In genomic region chr2:169933124-169933711, GRCh38 we compare ENCODE assay signal across 8 cellular contexts.
DNase-seq lines count a peak whose midpoint lies in the region; ATAC-seq and FAIRE-seq lines count a peak whose summit lies in the region.

No MANE protein-coding gene starts in this region.

- peak overlapping the region in 1 of 2 experiments; percentile 49 for H3K4me3 ChIP-seq in mesenchymal stem cell (ENCODE audit: insufficient read depth in 1 of 2, low read depth in 1 of 2, low read length in 2 of 2)

- H3K9me3 ChIP-seq in mesenchymal stem cell (ENCODE audit: control insufficient read depth, low read length), result no peaks in the 10 kb centered on the region

- no peak overlapping the region for H3K4me2 ChIP-seq in mesenchymal stem cell (ENCODE audit: low read length, poor library complexity, severe bottlenecking)

- no peak overlapping the region for H2AFZ ChIP-seq in mesenchymal stem cell (ENCODE audit: low read depth, low read length)

- H2BK5ac ChIP-seq in mesenchymal stem cell (ENCODE audit: low read depth, low read length, poor library complexity, severe bottlenecking), result no peak overlapping the region

- no peak overlapping the region for H4K8ac ChIP-seq in mesenchymal stem cell (ENCODE audit: low read length)

- H3K4me3 Mint-ChIP-seq in activated T-cell treated with anti-CD3 and anti-CD28 coated beads, Interleukin-2, amount 50 U/mL, for 4 hours, result no peak overlapping the region

- no peaks in the 10 kb centered on the region for H3K9me3 Mint-ChIP-seq in activated T-cell treated with anti-CD3 and anti-CD28 coated beads, Interleukin-2, amount 50 U/mL, for 4 hours

- no peaks in the 10 kb centered on the region for H3K27me3 Mint-ChIP-seq in activated T-cell treated with anti-CD3 and anti-CD28 coated beads, Interleukin-2, amount 50 U/mL, for 4 hours (ENCODE audit: low read depth)

- peak; percentile 53 for FAIRE-seq in colon (lab: Jason Lieb, UNC)

- peaks cover 2% of the 10 kb centered on the region for H3K79me1 ChIP-seq in mesenchymal stem cell (replicated peaks; ENCODE audit: low read length, poor library complexity, severe bottlenecking)

- peak; percentile 36 for DNase-seq in SKM-1 treated with dmso at 0.1 percent for 144 hours (lab: John Stamatoyannopoulos, UW; ENCODE audit: unreplicated experiment)
- no peak for DNase-seq in SKM-1 (lab: John Stamatoyannopoulos, UW; ENCODE audit: unreplicated experiment)
- peak; percentile 15 for DNase-seq in NCI-H510A (lab: John Stamatoyannopoulos, UW)
- peak; percentile 45 for DNase-seq in mesenchymal stem cell
- no peak for DNase-seq in activated T-cell treated with anti-CD3 and anti-CD28 coated beads, Interleukin-2, amount 50 U/mL, for 4 hours

- H2BK12ac ChIP-seq in mesenchymal stem cell (ENCODE audit: low read length in 2 of 2), result no peak overlapping the region

- peaks cover 28% of the 10 kb centered on the region for H3K36me3 Mint-ChIP-seq in activated T-cell treated with anti-CD3 and anti-CD28 coated beads, Interleukin-2, amount 50 U/mL, for 4 hours (ENCODE audit: insufficient read depth)

- no peaks in the 10 kb centered on the region for H3K4me1 ChIP-seq in mesenchymal stem cell (ENCODE audit: control insufficient read depth, insufficient read depth, low read depth, low read length)

- no peaks in the 10 kb centered on the region for H3K27me3 ChIP-seq in mesenchymal stem cell (ENCODE audit: control insufficient read depth in 1 of 2, insufficient read depth in 1 of 2, low read length in 2 of 2)

- H3K36me3 ChIP-seq in mesenchymal stem cell (ENCODE audit: control insufficient read depth in 1 of 2, insufficient read depth in 2 of 2, low read depth in 1 of 2, low read length in 2 of 2), result peaks cover 0 to 22% of the 10 kb centered on the region in 2 experiments

- WGBS in mesenchymal stem cell, result no CpG with 5 or more reads among the region's 2 CpGs

- H3K4me1 Mint-ChIP-seq in activated T-cell treated with anti-CD3 and anti-CD28 coated beads, Interleukin-2, amount 50 U/mL, for 4 hours (ENCODE audit: low read depth), result no peaks in the 10 kb centered on the region

- H2BK120ac ChIP-seq in mesenchymal stem cell (ENCODE audit: low read depth, low read length), result no peak overlapping the region

- H3K4ac ChIP-seq in mesenchymal stem cell (ENCODE audit: low read depth in 1 of 2, low read length in 2 of 2), result no peak overlapping the region

- peak; percentile 81 for ATAC-seq in HG02973 (IDR thresholded peaks at IDR 0.05; ENCODE audit: unreplicated experiment)
- no peak for ATAC-seq in activated T-cell treated with anti-CD3 and anti-CD28 coated beads, Interleukin-2, amount 50 U/mL, for 4 hours
- ATAC-seq in HG03565 (IDR thresholded peaks at IDR 0.05; ENCODE audit: unreplicated experiment), result no peak

- no peak overlapping the region for H2BK15ac ChIP-seq in mesenchymal stem cell (ENCODE audit: low read depth, poor library complexity, severe bottlenecking)

- H3K27ac ChIP-seq in mesenchymal stem cell (ENCODE audit: low read length, poor library complexity, severe bottlenecking), result no peak overlapping the region

- no peak overlapping the region for H3K14ac ChIP-seq in mesenchymal stem cell (ENCODE audit: low read length in 2 of 2)

- no peak overlapping the region for H2AK5ac ChIP-seq in mesenchymal stem cell (ENCODE audit: low read length, severe bottlenecking)

- H3K18ac ChIP-seq in mesenchymal stem cell (ENCODE audit: low read depth in 1 of 2, low read length in 2 of 2), result no peak overlapping the region

- no peak overlapping the region for H4K91ac ChIP-seq in mesenchymal stem cell (ENCODE audit: low read length)

- peak overlapping the region; percentile 87 for H3K9ac ChIP-seq in mesenchymal stem cell (ENCODE audit: low read length)

- no peak overlapping the region for H3K23ac ChIP-seq in mesenchymal stem cell (ENCODE audit: low read length in 2 of 2)

Comparison
In these comparisons a context has a peak if more than half of its experiments do, and no peak if none do; other contexts are left out.
1. DNase-seq: peak in SKM-1 treated with dmso at 0.1 percent for 144 hours (single experiment), NCI-H510A (single experiment) and mesenchymal stem cell (single experiment); none in SKM-1 (single experiment) and activated T-cell treated with anti-CD3 and anti-CD28 coated beads, Interleukin-2, amount 50 U/mL, for 4 hours (single experiment).